ENCODE assay signal across 8 cellular contexts in the genomic region with DNA sequence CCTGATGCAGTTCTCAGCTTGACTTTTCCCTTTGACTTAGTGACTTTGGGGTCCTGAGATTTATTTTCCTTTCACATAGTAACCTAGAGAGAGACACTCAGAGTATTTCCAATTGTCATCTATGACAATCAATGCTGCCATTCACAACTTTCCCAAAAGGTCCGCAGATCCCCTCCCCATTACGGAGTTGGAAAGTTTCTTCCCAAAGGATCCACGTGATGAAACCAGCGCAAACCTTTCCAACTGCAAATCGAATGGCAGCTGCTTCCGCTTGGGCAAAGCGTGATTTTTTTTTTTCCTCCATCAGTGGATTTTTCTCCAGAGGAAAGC. TPM values are rescaled to one million over a fixed set of nuclear protein-coding genes. Genes with fewer than 3 reads are reported as not detected.
DNase-seq lines count a peak whose midpoint lies in the region; ATAC-seq lines count a peak whose summit lies in the region.

No MANE protein-coding gene starts in this region.

- H3K27ac ChIP-seq in BLaER1: peak overlapping the region; percentile 98

- H3K9ac ChIP-seq in BLaER1 (peak overlapping the region; percentile 95), iPS-15b (ENCODE audit: low read depth, low read length) (peak overlapping the region; percentile 94)

- H3K27me3 ChIP-seq in BLaER1 (no peaks in the 10 kb centered on the region), iPS-15b (ENCODE audit: control insufficient read depth, insufficient read depth, low read length) (no peaks in the 10 kb centered on the region)

- H3K4me3 Mint-ChIP-seq in stimulated activated effector memory CD8-positive, alpha-beta T cell treated with anti-CD3 and anti-CD28 coated beads, Interleukin-12 subunit alpha, Interleukin-12 subunit beta, amount 100 ng/mL, for 72 hours: peak overlapping the region; percentile 81

- H3K36me3 ChIP-seq in BLaER1: no peaks in the 10 kb centered on the region
- H3K36me3 ChIP-seq in iPS-15b (ENCODE audit: control insufficient read depth, insufficient read depth, low read length): no peaks in the 10 kb centered on the region

- peaks cover 0 to 7% of the 10 kb centered on the region in 2 donors for H3K36me3 Mint-ChIP-seq in activated naive CD4-positive, alpha-beta T cell treated with anti-CD3 and anti-CD28 coated beads, Interleukin-2, amount 50 U/mL, for 72 hours
- H3K36me3 Mint-ChIP-seq in stimulated activated effector memory CD8-positive, alpha-beta T cell treated with anti-CD3 and anti-CD28 coated beads, Interleukin-12 subunit alpha, Interleukin-12 subunit beta, amount 100 ng/mL, for 72 hours: no peaks in the 10 kb centered on the region

- H3K9me3 ChIP-seq in BLaER1 (no peaks in the 10 kb centered on the region), iPS-15b (ENCODE audit: control insufficient read depth, insufficient read depth, low read length) (no peaks in the 10 kb centered on the region)

- H3K4me1 ChIP-seq in BLaER1 (peaks cover 16% of the 10 kb centered on the region), iPS-15b (ENCODE audit: control insufficient read depth, insufficient read depth, low read length) (peaks cover 6% of the 10 kb centered on the region)

- H3K4me2 ChIP-seq in BLaER1: peak overlapping the region; percentile 98

- H3K27ac Mint-ChIP-seq in activated naive CD4-positive, alpha-beta T cell treated with anti-CD3 and anti-CD28 coated beads, Interleukin-2, amount 50 U/mL, for 72 hours: peak overlapping the region; percentile 87 to 92
- peak overlapping the region; percentile 94 for H3K27ac Mint-ChIP-seq in stimulated activated effector memory CD8-positive, alpha-beta T cell treated with anti-CD3 and anti-CD28 coated beads, Interleukin-12 subunit alpha, Interleukin-12 subunit beta, amount 100 ng/mL, for 72 hours

- no peak for DNase-seq in activated naive CD4-positive, alpha-beta T cell treated with anti-CD3 and anti-CD28 coated beads, Interleukin-2, amount 50 U/mL, for 72 hours (ENCODE audit: low spot score in 2 of 2)
- DNase-seq in stimulated activated effector memory CD8-positive, alpha-beta T cell treated with anti-CD3 and anti-CD28 coated beads, Interleukin-12 subunit alpha, Interleukin-12 subunit beta, amount 100 ng/mL, for 72 hours (ENCODE audit: low spot score in 2 of 2): no peak
- DNase-seq in cerebellar cortex (ENCODE audit: low spot score) (no peak), NCI-H1436 treated with DMSO at 0.1 percent for 48 hours (lab: John Stamatoyannopoulos, UW) (no peak)
- DNase-seq in stimulated activated CD4-positive, alpha-beta T cell treated with anti-CD3 and anti-CD28 coated beads, Interleukin-1b, Interleukin-23, amount 100 ng/mL, for 48 hours: no peak

- peak; percentile 9 for ATAC-seq in HG02610 (IDR thresholded peaks at IDR 0.05; ENCODE audit: unreplicated experiment)
- ATAC-seq in activated naive CD4-positive, alpha-beta T cell treated with anti-CD3 and anti-CD28 coated beads, Interleukin-2, amount 50 U/mL, for 72 hours: peak in 1 of 2 donors; percentile 9
- ATAC-seq in stimulated activated effector memory CD8-positive, alpha-beta T cell treated with anti-CD3 and anti-CD28 coated beads, Interleukin-12 subunit alpha, Interleukin-12 subunit beta, amount 100 ng/mL, for 72 hours: no peak

- H4K20me1 ChIP-seq in BLaER1: no peaks in the 10 kb centered on the region

- peaks cover 13% of the 10 kb centered on the region for H3K4me1 Mint-ChIP-seq in stimulated activated effector memory CD8-positive, alpha-beta T cell treated with anti-CD3 and anti-CD28 coated beads, Interleukin-12 subunit alpha, Interleukin-12 subunit beta, amount 100 ng/mL, for 72 hours

- H3K9me3 Mint-ChIP-seq in activated naive CD4-positive, alpha-beta T cell treated with anti-CD3 and anti-CD28 coated beads, Interleukin-2, amount 50 U/mL, for 72 hours: no peaks in the 10 kb centered on the region
- H3K9me3 Mint-ChIP-seq in stimulated activated effector memory CD8-positive, alpha-beta T cell treated with anti-CD3 and anti-CD28 coated beads, Interleukin-12 subunit alpha, Interleukin-12 subunit beta, amount 100 ng/mL, for 72 hours: no peaks in the 10 kb centered on the region

- peak overlapping the region; percentile 88 for H3K4me3 ChIP-seq in BLaER1
- H3K4me3 ChIP-seq in iPS-15b (ENCODE audit: low read depth, low read length): peak overlapping the region; percentile 59

RNA-seq across cellular contexts. Expression of a gene that starts 0.5 kb away (rescaled TPM):
- total RNA-seq in activated naive CD4-positive, alpha-beta T cell treated with anti-CD3 and anti-CD28 coated beads, Interleukin-2, amount 50 U/mL, for 72 hours: 10 to 100 TPM in 1 of 2 donors, 1 to 10 TPM in 1; 6.1 to 16.6 TPM

RNA-seq across cellular contexts. Expression of a gene that starts 15.0 kb away (rescaled TPM):
- 10 to 100 TPM; 13.9 to 18.2 TPM for total RNA-seq in activated naive CD4-positive, alpha-beta T cell treated with anti-CD3 and anti-CD28 coated beads, Interleukin-2, amount 50 U/mL, for 72 hours
